ENCODE assay signal across 8 cellular contexts in the genomic region with DNA sequence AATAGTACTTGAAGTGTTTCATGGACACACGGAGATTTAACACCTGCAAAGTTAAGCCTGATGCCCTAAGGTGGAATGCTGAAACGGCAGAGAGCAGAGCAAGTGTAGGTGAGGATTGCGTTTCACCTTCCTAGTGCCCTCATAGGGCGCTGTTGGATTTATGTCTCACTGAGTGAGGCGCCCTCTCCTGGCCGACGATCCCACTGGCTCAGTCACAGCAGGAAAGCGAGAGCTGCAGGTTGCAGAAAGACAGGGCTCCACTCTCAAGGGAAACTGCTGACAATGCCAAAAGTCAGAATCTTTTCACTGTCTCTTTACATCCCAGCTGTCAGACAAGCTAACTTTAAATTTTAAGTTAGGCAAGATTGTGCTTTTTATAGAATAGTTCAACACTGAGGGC.
A peak's percentile ranks its signal among the peaks of the same experiment; 100 is the strongest.
DNase-seq lines count a peak whose midpoint lies in the region; ATAC-seq and TF ChIP-seq lines count a peak whose summit lies in the region.
"Not testable (repeated sequence)": the region's sequence is repeated elsewhere in the genome, so short reads cannot be mapped to it uniquely, and the experiment has no call there.

No MANE protein-coding gene starts in this region.

- not testable (repeated sequence) for H3K9me2 ChIP-seq in Loucy (replicated peaks; ENCODE audit: low read depth, low read length)

- H3K27ac Mint-ChIP-seq in MCF 10A (ENCODE audit: low read depth, unreplicated experiment); immature natural killer cell: not testable (repeated sequence)

- not testable (repeated sequence) for H3K27ac ChIP-seq in gastrocnemius medialis, testis

- not testable (repeated sequence) for H3K79me2 ChIP-seq in Loucy (ENCODE audit: insufficient read depth, low read length)

- not testable (repeated sequence) for H3K4me3 ChIP-seq in Loucy (ENCODE audit: low read length, poor library complexity, severe bottlenecking); gastrocnemius medialis; testis

- not testable (repeated sequence) for BruUV-seq in MCF 10A (replicated peaks; lab: Mats Ljungman, UMichigan)

- H3K9me3 Mint-ChIP-seq in MCF 10A (ENCODE audit: unreplicated experiment); immature natural killer cell: not testable (repeated sequence)

- TF ChIP-seq POLR2A in gastrocnemius medialis (IDR thresholded peaks at IDR 0.05); testis (IDR thresholded peaks at IDR 0.05): not testable (repeated sequence)

- not testable (repeated sequence) for H3K27me3 Mint-ChIP-seq in MCF 10A (ENCODE audit: insufficient read depth, unreplicated experiment); immature natural killer cell (ENCODE audit: low read depth in 3 of 3)

- 0 to 2% methylated on average over 6 to 8 of the region's 8 CpGs for WGBS in testis, 2 donors

- intact Hi-C loops in MCF 10A (cut with micrococcal nuclease); gastrocnemius medialis (cut with DNase I; ENCODE audit: low total_unique reads); testis (cut with DNase I; ENCODE audit: low total_unique reads): not testable (repeated sequence)

- H3K4me1 ChIP-seq in Loucy (ENCODE audit: insufficient read depth, low read length, poor library complexity, severe bottlenecking); gastrocnemius medialis; testis: not testable (repeated sequence)

- H3K4me3 Mint-ChIP-seq in MCF 10A (ENCODE audit: unreplicated experiment) (peak overlapping the region; percentile 53), immature natural killer cell (peak overlapping the region in 2 of 5 donors; percentile 5 to 44)

- not testable (repeated sequence) for ATAC-seq in gastrocnemius medialis

- H3K36me3 ChIP-seq in Loucy (ENCODE audit: insufficient read depth, low read length); gastrocnemius medialis; testis (ENCODE audit: low read depth, missing control alignments): not testable (repeated sequence)

- H3K9ac ChIP-seq in Loucy (ENCODE audit: low read depth, low read length, poor library complexity, severe bottlenecking): not testable (repeated sequence)

- not testable (repeated sequence) for H3K27me3 ChIP-seq in Loucy (ENCODE audit: insufficient read depth, low read length, poor library complexity, severe bottlenecking); gastrocnemius medialis; testis

- POLR2A ChIA-PET in MCF 10A (lab: Yijun Ruan, JAX): not testable (repeated sequence)

- peak overlapping the region; percentile 50 for H3K4me2 ChIP-seq in Loucy (ENCODE audit: low read depth, low read length, poor library complexity, severe bottlenecking)

- H2AFZ ChIP-seq in Loucy (ENCODE audit: low read length): peak overlapping the region; percentile 67

- CTCF ChIA-PET in MCF 10A (lab: Yijun Ruan, JAX): interaction anchor here (0.8 to 1.3 kb wide), 2 partner anchors 605 to 607 kb away, joined by 3 to 4 read pairs; no protein-coding TSS in a partner anchor

- in situ Hi-C loops in gastrocnemius medialis (cut with MboI; ENCODE audit: low sequenced_read_pairs in 4 of 4): not testable (repeated sequence)

- not testable (repeated sequence) for H4K20me1 ChIP-seq in Loucy (ENCODE audit: insufficient read depth, low read length, poor library complexity, severe bottlenecking)

- DNase-seq in DMS 273 (lab: John Stamatoyannopoulos, UW; ENCODE audit: unreplicated experiment): peak; percentile 35
- peak; percentile 8 for DNase-seq in T follicular helper cell (ENCODE audit: low read depth)
- DNase-seq in activated T-cell treated with anti-CD3 and anti-CD28 coated beads for 48 hours (ENCODE audit: low read depth): peak; percentile 27
- peak; percentile 46 for DNase-seq in MCF 10A (ENCODE audit: unreplicated experiment)
- DNase-seq in immature natural killer cell: peak in 2 of 3 donors; percentile 11 to 17
- peak in 1 of 2 donors; percentile 19 for DNase-seq in gastrocnemius medialis
- DNase-seq in testis: peak; percentile 36

- not testable (repeated sequence) for H3K36me3 Mint-ChIP-seq in MCF 10A (ENCODE audit: insufficient read depth, unreplicated experiment); immature natural killer cell

- not testable (repeated sequence) for H3K9me3 ChIP-seq in Loucy (ENCODE audit: insufficient read depth, low read depth, low read length); gastrocnemius medialis; testis

- TF ChIP-seq CTCF in Loucy (conservative IDR thresholded peaks at IDR 0.05; ENCODE audit: low read length) (peak; percentile 49), MCF 10A (IDR thresholded peaks at IDR 0.05; ENCODE audit: unreplicated experiment) (peak; percentile 42), gastrocnemius medialis (IDR thresholded peaks at IDR 0.05 in 4 of 5, conservative IDR thresholded peaks at IDR 0.05 in 1 of 5) (peak in 3 of 5 experiments; percentile 20 to 43 (median 36)), testis (IDR thresholded peaks at IDR 0.05) (peak in 1 of 3 experiments; percentile 34)

- not testable (repeated sequence) for H3K4me1 Mint-ChIP-seq in MCF 10A (ENCODE audit: insufficient read depth, unreplicated experiment); immature natural killer cell

- not testable (repeated sequence) for H3F3A ChIP-seq in Loucy (ENCODE audit: low read depth)
